11 cellular contexts compared by ENCODE assay signal in the genomic region with DNA sequence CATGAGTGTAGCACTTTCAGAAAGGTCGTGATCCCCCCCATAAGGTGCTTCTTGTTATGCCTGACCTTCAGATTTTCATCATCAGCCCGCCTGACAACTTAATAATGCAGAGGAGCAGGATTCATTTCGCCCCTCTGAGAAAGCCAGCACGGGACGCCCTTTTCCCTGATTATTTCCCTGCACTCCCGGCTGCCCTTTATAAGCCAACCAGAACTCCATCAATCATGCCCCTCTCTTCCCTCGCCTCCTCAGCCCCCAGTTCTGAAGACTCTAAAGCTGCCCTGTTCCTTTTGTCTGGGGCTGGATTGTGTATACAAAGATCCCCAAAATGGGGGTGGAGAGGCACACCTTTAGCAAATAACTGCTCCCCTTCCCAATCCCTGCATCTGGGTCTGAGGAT.
"Had no signal": no experiment of that assay in that cellular context is flagged by ENCODE, and none has a peak within 500 bp of the region (broad histone marks: within the 10 kb centered on the region; RNA-seq: fewer than 3 reads in every experiment).

No MANE protein-coding gene starts in this region.

- H3K9me3 ChIP-seq: ascending aorta, gastroesophageal sphincter, stomach had no signal

- H3K4me2 ChIP-seq: hepatocyte had no signal

- H3K4me3 ChIP-seq: ascending aorta, cardiac muscle cell, gastroesophageal sphincter, hepatocyte, lung, stomach had no signal

- H2AFZ ChIP-seq: hepatocyte had no signal

- DNase-seq: activated CD4-positive, alpha-beta T cell treated with anti-CD3 and anti-CD28 coated beads for 48 hours; activated naive CD4-positive, alpha-beta T cell; effector CD8-positive, alpha-beta T cell; naive thymus-derived CD8-positive, alpha-beta T cell; stomach had no signal

- H3K79me2 ChIP-seq: hepatocyte had no signal

- ATAC-seq: gastroesophageal sphincter; naive thymus-derived CD8-positive, alpha-beta T cell had no signal

- H3K27ac ChIP-seq: ascending aorta, cardiac muscle cell, coronary artery, hepatocyte had no signal

- H3K36me3 ChIP-seq: ascending aorta, cardiac muscle cell, gastroesophageal sphincter, stomach had no signal

- H3K27me3 ChIP-seq: ascending aorta, cardiac muscle cell, gastroesophageal sphincter, hepatocyte, stomach had no signal
